ENCODE assay signal across 1 cellular context in genomic region chr1:165827199-165828102, GRCh38.
TF ChIP-seq lines count a peak whose summit lies in the region.

TSS of gene UCK2 (plus strand) at chr1:165827614. CDS start at chr1:165827834, 220 bp downstream.

TF ChIP-seq in HEK293, 187 proteins besides CTCF, POLR2A, EP300 and RAD21 (continued from another document and continues in another):
- 0 out of 2 replicates have a peak, but pooled peaks have one; percentile 11 for TF ChIP-seq ZNF18 (tag by site-specific recombination; IDR thresholded peaks at IDR 0.05)
- peak; percentile 70 for TF ChIP-seq ZNF335 (tag by site-specific recombination; conservative IDR thresholded peaks at IDR 0.05)
- no peak for TF ChIP-seq ZNF48 (tag by site-specific recombination; IDR thresholded peaks at IDR 0.05)
- TF ChIP-seq ZFP3 (tag by site-specific recombination; IDR thresholded peaks at IDR 0.05; ENCODE audit: low read depth), result no peak
- TF ChIP-seq ZSCAN18 (tag by site-specific recombination; IDR thresholded peaks at IDR 0.05), result no peak
- no peak for TF ChIP-seq PRDM2 (tag by site-specific recombination; IDR thresholded peaks at IDR 0.05; ENCODE audit: borderline replicate concordance)
- no peak for TF ChIP-seq ZSCAN23 (tag by site-specific recombination; IDR thresholded peaks at IDR 0.05)
- TF ChIP-seq ZNF785 (tag by site-specific recombination; IDR thresholded peaks at IDR 0.05), result no peak
- no peak for TF ChIP-seq ZNF426 (tag by site-specific recombination; IDR thresholded peaks at IDR 0.05)
- TF ChIP-seq EGR2 (tag by site-specific recombination; IDR thresholded peaks at IDR 0.05; ENCODE audit: low read depth), result 0 out of 2 replicates have a peak, but pooled peaks have one; percentile 22
- TF ChIP-seq ZBTB44 (tag by site-specific recombination; IDR thresholded peaks at IDR 0.05), result no peak
- no peak for TF ChIP-seq SP3 (tag by site-specific recombination; IDR thresholded peaks at IDR 0.05)
- no peak for TF ChIP-seq ZNF280D (tag by site-specific recombination; IDR thresholded peaks at IDR 0.05)
- TF ChIP-seq ZNF776 (tag by site-specific recombination; IDR thresholded peaks at IDR 0.05; ENCODE audit: borderline replicate concordance), result no peak
- no peak; the same call in 1 of the 2 replicates for TF ChIP-seq OSR2 (tag by site-specific recombination; IDR thresholded peaks at IDR 0.05)
- TF ChIP-seq ZNF302 (tag by site-specific recombination; IDR thresholded peaks at IDR 0.05; ENCODE audit: low read depth), result no peak
- TF ChIP-seq MEIS1 (CRISPR knock-in tag; IDR thresholded peaks at IDR 0.05; ENCODE audit: borderline replicate concordance), result no peak
- TF ChIP-seq ZNF341 (tag by site-specific recombination; IDR thresholded peaks at IDR 0.05; ENCODE audit: low read depth), result peak; percentile 88
- no peak for TF ChIP-seq ZNF529 (tag by site-specific recombination; IDR thresholded peaks at IDR 0.05; ENCODE audit: insufficient replicate concordance)
- no peak for TF ChIP-seq ZNF398 (tag by site-specific recombination; IDR thresholded peaks at IDR 0.05)
- TF ChIP-seq TSHZ1 (tag by site-specific recombination; IDR thresholded peaks at IDR 0.05; ENCODE audit: borderline replicate concordance), result no peak
- no peak for TF ChIP-seq ZNF488 (tag by site-specific recombination; IDR thresholded peaks at IDR 0.05)
- no peak for TF ChIP-seq ZNF549 (tag by site-specific recombination; IDR thresholded peaks at IDR 0.05)
- TF ChIP-seq ZEB2 (tag by site-specific recombination; IDR thresholded peaks at IDR 0.05), result no peak
- TF ChIP-seq ZNF501 (tag by site-specific recombination; IDR thresholded peaks at IDR 0.05), result peak; percentile 25; the same call in 1 of the 2 replicates
- peak; percentile 78; the same call in 1 of the 2 replicates for TF ChIP-seq ZBTB20 (tag by site-specific recombination; IDR thresholded peaks at IDR 0.05)
- no peak for TF ChIP-seq ZNF624 (tag by site-specific recombination; IDR thresholded peaks at IDR 0.05)
- no peak for TF ChIP-seq KLF1 (tag by site-specific recombination; IDR thresholded peaks at IDR 0.05)
- no peak for TF ChIP-seq ZNF26 (tag by site-specific recombination; IDR thresholded peaks at IDR 0.05)
- no peak for TF ChIP-seq BCL11A (tag by site-specific recombination; IDR thresholded peaks at IDR 0.05; ENCODE audit: low read depth)
- TF ChIP-seq ZNF121 (tag by site-specific recombination; IDR thresholded peaks at IDR 0.05), result no peak
- no peak for TF ChIP-seq ZNF112 (tag by site-specific recombination; IDR thresholded peaks at IDR 0.05)
- no peak for TF ChIP-seq GFI1B (tag by site-specific recombination; IDR thresholded peaks at IDR 0.05)
- TF ChIP-seq GLI2 (tag by site-specific recombination; IDR thresholded peaks at IDR 0.05; ENCODE audit: borderline replicate concordance, low read depth), result no peak
- TF ChIP-seq KLF9 (tag by site-specific recombination; IDR thresholded peaks at IDR 0.05; ENCODE audit: low read depth), result 0 out of 2 replicates have a peak, but pooled peaks have one; percentile 50
- TF ChIP-seq ZNF174 (tag by site-specific recombination; IDR thresholded peaks at IDR 0.05), result no peak
